7 cellular contexts compared by ENCODE assay signal in the genomic region with DNA sequence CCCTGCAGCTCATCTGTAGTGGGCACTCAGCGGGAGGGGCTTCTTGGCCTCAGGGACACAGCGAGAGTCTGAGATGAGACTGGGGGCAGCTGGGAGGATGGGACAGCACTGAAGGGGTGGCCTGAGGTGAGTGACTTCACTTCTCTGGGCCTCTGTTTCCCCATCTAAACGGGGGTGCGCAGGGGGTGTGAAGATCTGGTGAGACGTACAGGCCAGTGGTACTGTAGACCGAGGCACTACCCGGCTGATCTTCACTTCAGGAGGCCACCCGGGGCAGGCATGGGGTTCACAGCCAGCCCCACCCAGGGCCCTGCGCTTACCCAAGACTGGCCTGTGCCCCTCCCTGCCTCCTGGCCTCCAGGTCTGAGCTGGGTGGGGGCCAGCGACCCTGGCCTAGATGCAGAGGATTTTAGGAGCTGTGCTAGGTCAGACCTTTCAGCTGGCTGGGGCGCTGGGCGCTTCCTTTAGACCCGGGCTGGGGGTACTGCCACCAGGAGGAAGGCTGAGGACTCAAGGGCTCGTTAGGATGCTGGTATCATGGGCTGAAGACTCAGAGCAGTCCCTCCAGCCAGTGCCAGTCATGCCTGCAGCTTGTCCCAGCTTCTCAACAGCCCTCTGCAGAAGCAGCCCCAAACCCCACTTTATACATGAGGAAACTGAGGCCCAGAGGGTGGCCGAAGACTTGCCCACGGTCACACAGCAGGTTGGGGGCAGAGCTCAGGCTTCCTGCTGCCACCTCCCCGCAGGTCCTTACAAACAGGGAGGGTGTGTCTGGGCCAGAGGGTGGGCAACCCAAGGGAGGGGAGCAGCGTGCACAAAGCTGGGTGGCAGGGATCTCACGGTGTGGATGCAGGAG.
DNase-seq lines count a peak whose midpoint lies in the region; ATAC-seq and TF ChIP-seq lines count a peak whose summit lies in the region.
"Not testable (repeated sequence)": the region's sequence is repeated elsewhere in the genome, so short reads cannot be mapped to it uniquely, and the experiment has no call there.

No MANE protein-coding gene starts in this region.

- not testable (repeated sequence) for H3K27me3 ChIP-seq in RWPE2 (ENCODE audit: insufficient read depth, poor library complexity, severe bottlenecking); mesenchymal stem cell (ENCODE audit: control insufficient read depth in 1 of 2, insufficient read depth in 1 of 2, low read length in 2 of 2); neuronal stem cell (ENCODE audit: control insufficient read depth in 3 of 3, insufficient read depth in 3 of 3, low read depth in 1 of 3, low read length in 3 of 3); suprapubic skin; upper lobe of right lung

- H2AFZ ChIP-seq in mesenchymal stem cell (ENCODE audit: low read depth, low read length); neuronal stem cell (ENCODE audit: low read length): not testable (repeated sequence)

- not testable (repeated sequence) for H3K23ac ChIP-seq in mesenchymal stem cell (ENCODE audit: low read length in 2 of 2); neuronal stem cell (ENCODE audit: low read depth, low read length, poor library complexity)

- H3K36me3 ChIP-seq in RWPE2 (ENCODE audit: low read depth); mesenchymal stem cell (ENCODE audit: control insufficient read depth in 1 of 2, insufficient read depth in 2 of 2, low read depth in 1 of 2, low read length in 2 of 2); neuronal stem cell (replicated peaks in 1 of 2; ENCODE audit: control insufficient read depth in 2 of 2, insufficient read depth in 2 of 2, low read length in 2 of 2); suprapubic skin; upper lobe of right lung: not testable (repeated sequence)

- H4K91ac ChIP-seq in mesenchymal stem cell (ENCODE audit: low read length); neuronal stem cell (ENCODE audit: low read depth, low read length, poor library complexity): not testable (repeated sequence)

- 91% methylated on average over 17 of the region's 19 CpGs for WGBS in mesenchymal stem cell
- WGBS in neuronal stem cell (ENCODE audit: extremely low coverage in 2 of 2, insufficient read length in 2 of 2, insufficient replicate concordance in 1 of 2), 2 donors = no CpG with 5 or more reads among the region's 19 CpGs
- 93% methylated on average over 7 of the region's 19 CpGs for WGBS in suprapubic skin

- H3K27ac ChIP-seq in RWPE2 (ENCODE audit: poor library complexity, severe bottlenecking); mesenchymal stem cell (ENCODE audit: low read length, poor library complexity, severe bottlenecking); neuronal stem cell (replicated peaks; ENCODE audit: low read length); suprapubic skin; upper lobe of right lung: not testable (repeated sequence)

- H3K9ac ChIP-seq in mesenchymal stem cell (ENCODE audit: low read length); neuronal stem cell (ENCODE audit: low read depth, low read length, poor library complexity): not testable (repeated sequence)

- not testable (repeated sequence) for H2BK5ac ChIP-seq in mesenchymal stem cell (ENCODE audit: low read depth, low read length, poor library complexity, severe bottlenecking); neuronal stem cell (ENCODE audit: low read length)

- not testable (repeated sequence) for H3K4ac ChIP-seq in mesenchymal stem cell (ENCODE audit: low read depth in 1 of 2, low read length in 2 of 2); neuronal stem cell (ENCODE audit: low read length)

- TF ChIP-seq EP300 in suprapubic skin (IDR thresholded peaks at IDR 0.05) = not testable (repeated sequence)

- not testable (repeated sequence) for H3K9me3 ChIP-seq in RWPE2 (ENCODE audit: severe bottlenecking); mesenchymal stem cell (ENCODE audit: control insufficient read depth, low read length); neuronal stem cell (replicated peaks in 1 of 2; ENCODE audit: control insufficient read depth in 2 of 2, insufficient read depth in 1 of 2, low read depth in 1 of 2, low read length in 2 of 2); suprapubic skin; upper lobe of right lung

- H3K4me1 ChIP-seq in RWPE2 (ENCODE audit: insufficient read depth, poor library complexity, severe bottlenecking); neuronal stem cell (ENCODE audit: control insufficient read depth in 2 of 2, insufficient read depth in 1 of 2, low read depth in 1 of 2, low read length in 2 of 2); upper lobe of right lung: not testable (repeated sequence)
- H3K4me1 ChIP-seq in mesenchymal stem cell (ENCODE audit: control insufficient read depth, insufficient read depth, low read depth, low read length) (peaks cover 20% of the 10 kb centered on the region), suprapubic skin (peaks cover 22% of the 10 kb centered on the region)

- not testable (repeated sequence) for H3K14ac ChIP-seq in mesenchymal stem cell (ENCODE audit: low read length in 2 of 2); neuronal stem cell (ENCODE audit: low read length)

- intact Hi-C loops in upper lobe of right lung (cut with DNase I) = not testable (repeated sequence)

- not testable (repeated sequence) for H3K4me2 ChIP-seq in mesenchymal stem cell (ENCODE audit: low read length, poor library complexity, severe bottlenecking); neuronal stem cell (ENCODE audit: insufficient read depth, low read length, poor library complexity, severe bottlenecking)

- TF ChIP-seq POLR2A in suprapubic skin (IDR thresholded peaks at IDR 0.05) = not testable (repeated sequence)

- not testable (repeated sequence) for H3K79me1 ChIP-seq in mesenchymal stem cell (replicated peaks; ENCODE audit: low read length, poor library complexity, severe bottlenecking); neuronal stem cell (ENCODE audit: low read depth, low read length)

- ATAC-seq in RWPE2 (ENCODE audit: low read depth); left lobe of liver; upper lobe of right lung: not testable (repeated sequence)

- TF ChIP-seq CTCF in RWPE2 (IDR thresholded peaks at IDR 0.05; ENCODE audit: poor library complexity, severe bottlenecking); suprapubic skin (IDR thresholded peaks at IDR 0.05); upper lobe of right lung (IDR thresholded peaks at IDR 0.05): not testable (repeated sequence)

- H2BK15ac ChIP-seq in mesenchymal stem cell (ENCODE audit: low read depth, poor library complexity, severe bottlenecking) = peak overlapping the region; percentile 82
- not testable (repeated sequence) for H2BK15ac ChIP-seq in neuronal stem cell (ENCODE audit: low read length)

- H3K18ac ChIP-seq in mesenchymal stem cell (ENCODE audit: low read depth in 1 of 2, low read length in 2 of 2) = not testable (repeated sequence)
- peak overlapping the region; percentile 57 for H3K18ac ChIP-seq in neuronal stem cell (ENCODE audit: low read length)

- not testable (repeated sequence) for H4K8ac ChIP-seq in mesenchymal stem cell (ENCODE audit: low read length); neuronal stem cell (ENCODE audit: low read depth, low read length)

- not testable (repeated sequence) for H3K4me3 ChIP-seq in RWPE2 (ENCODE audit: severe bottlenecking); mesenchymal stem cell (ENCODE audit: insufficient read depth in 1 of 2, low read depth in 1 of 2, low read length in 2 of 2); neuronal stem cell (ENCODE audit: low read length in 2 of 2); suprapubic skin
- H3K4me3 ChIP-seq in upper lobe of right lung = peak overlapping the region; percentile 14

- not testable (repeated sequence) for H2BK120ac ChIP-seq in mesenchymal stem cell (ENCODE audit: low read depth, low read length); neuronal stem cell (ENCODE audit: low read depth, low read length)

- DNase-seq in RWPE2 (ENCODE audit: low spot score) (peak; percentile 61), left lobe of liver (ENCODE audit: low spot score) (peak; percentile 37), suprapubic skin (ENCODE audit: low spot score in 2 of 2) (peak; percentile 53 to 71)
- peak; percentile 42 for DNase-seq in activated effector memory CD4-positive, alpha-beta T cell treated with anti-CD3 and anti-CD28 coated beads, Interleukin-2, amount 50 U/mL, for 16 hours
- DNase-seq in mesenchymal stem cell; neuronal stem cell (ENCODE audit: low spot score); upper lobe of right lung: not testable (repeated sequence)

- H2BK12ac ChIP-seq in mesenchymal stem cell (ENCODE audit: low read length in 2 of 2); neuronal stem cell (ENCODE audit: low read length): not testable (repeated sequence)

- not testable (repeated sequence) for H2AK5ac ChIP-seq in mesenchymal stem cell (ENCODE audit: low read length, severe bottlenecking)
- H2AK5ac ChIP-seq in neuronal stem cell (ENCODE audit: low read depth, low read length) = peak overlapping the region; percentile 56
